In the genomic region with DNA sequence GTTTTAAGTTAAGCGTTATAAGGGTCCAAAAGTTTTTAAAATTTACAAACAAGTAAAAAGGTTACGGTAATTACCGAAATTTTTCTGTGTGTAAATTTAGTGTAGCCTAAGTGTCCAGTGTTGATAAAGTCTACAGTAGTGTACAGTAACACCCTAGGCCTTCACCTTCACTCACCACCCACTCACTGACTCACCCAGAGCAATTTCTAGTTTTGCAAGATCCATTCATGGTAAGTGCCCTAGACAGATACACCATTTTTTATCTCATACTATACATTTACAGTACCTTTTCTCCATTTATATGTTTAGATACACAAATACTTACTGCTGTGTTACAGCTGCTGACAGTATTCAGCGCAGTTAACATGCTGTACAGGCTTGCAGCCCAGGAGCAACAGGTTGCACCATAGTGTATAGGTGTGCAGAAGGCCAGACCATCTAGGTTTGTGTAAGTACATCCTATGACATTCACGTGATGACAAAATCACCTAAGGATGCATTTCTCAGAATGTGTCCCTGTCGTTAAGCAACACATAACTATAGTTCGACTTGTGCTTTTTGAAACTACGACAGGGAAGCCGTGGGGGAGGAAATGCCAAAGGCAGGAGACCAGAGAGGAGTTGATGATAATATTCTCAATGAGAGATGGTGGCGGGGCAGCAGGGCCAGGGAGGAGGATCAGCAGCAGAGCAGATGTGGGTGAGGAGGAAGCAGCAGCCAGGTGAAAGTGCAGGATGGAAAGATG, we compare ENCODE assay signal across 18 cellular contexts. TPM values are rescaled to one million over a fixed set of nuclear protein-coding genes. Genes with fewer than 3 reads are reported as not detected.
A peak's percentile ranks its signal among the peaks of the same experiment; 100 is the strongest.
DNase-seq lines count a peak whose midpoint lies in the region; ATAC-seq and TF ChIP-seq lines count a peak whose summit lies in the region.
"Had no signal": no experiment of that assay in that cellular context is flagged by ENCODE, and none has a peak within 500 bp of the region (broad histone marks: within the 10 kb centered on the region; RNA-seq: fewer than 3 reads in every experiment).

No MANE protein-coding gene starts in this region.

- DNase-seq in MCF 10A (ENCODE audit: unreplicated experiment) = peak; percentile 75
- DNase-seq in breast epithelium (ENCODE audit: low spot score in 2 of 2) = no peak
- DNase-seq in T-helper 17 cell = no peak
- DNase-seq in foreskin fibroblast = peak; percentile 61 to 75
- no peak for DNase-seq in thyroid gland
- DNase-seq in CD8-positive, alpha-beta T cell = no peak
- DNase-seq in AG20443 (ENCODE audit: low spot score) = no peak
- no peak for DNase-seq in mucosa of gallbladder (ENCODE audit: low spot score)
- DNase-seq: activated CD8-positive, alpha-beta memory T cell treated with anti-CD3 and anti-CD28 coated beads, Interleukin-2, amount 50 U/mL, for 4 hours; colonic mucosa; hypothalamus; naive thymus-derived CD8-positive, alpha-beta T cell; NCI-H1417; NCI-H2227 treated with DMSO at 0.1 percent for 48 hours; retina; stimulated activated naive B cell treated with anti-CD40 and anti-IgM and Interleukin-4, amounts not matched to agents 10 μg/mL and 1 μg/mL and 100 μg/mL, for 72 hours had no signal

- TF ChIP-seq POLR2A in breast epithelium (IDR thresholded peaks at IDR 0.05) (no peak), thyroid gland (IDR thresholded peaks at IDR 0.05) (no peak)

- H3K4me1 Mint-ChIP-seq in MCF 10A (ENCODE audit: insufficient read depth, unreplicated experiment) = peaks cover 35% of the 10 kb centered on the region
- H3K4me1 Mint-ChIP-seq in T-helper 17 cell = peaks cover 44% of the 10 kb centered on the region
- peaks cover 62% of the 10 kb centered on the region for H3K4me1 Mint-ChIP-seq in CD8-positive, alpha-beta T cell (ENCODE audit: low read depth)

- CTCF ChIA-PET in MCF 10A (lab: Yijun Ruan, JAX) = interaction anchor here (0.6 kb wide), 1 partner anchor 26 kb away, joined by 4 read pairs; no protein-coding TSS in a partner anchor
- CTCF ChIA-PET in CD8-positive, alpha-beta T cell (lab: Charles Lee) = interaction anchor here (1.0 to 1.3 kb wide), 2 partner anchors 8 to 52 kb away, joined by 3 read pairs; no protein-coding TSS in a partner anchor

- H3K9me3 ChIP-seq in breast epithelium (no peaks in the 10 kb centered on the region), T-helper 17 cell (ENCODE audit: control insufficient read depth, low read length, poor library complexity, severe bottlenecking) (no peaks in the 10 kb centered on the region), thyroid gland (no peaks in the 10 kb centered on the region)
- no peaks in the 10 kb centered on the region for H3K9me3 ChIP-seq in CD8-positive, alpha-beta T cell (ENCODE audit: low read length)
- H3K9me3 ChIP-seq: colonic mucosa had no signal

- H3K27me3 Mint-ChIP-seq in MCF 10A (ENCODE audit: insufficient read depth, unreplicated experiment) (no peaks in the 10 kb centered on the region), T-helper 17 cell (no peaks in the 10 kb centered on the region)
- no peaks in the 10 kb centered on the region for H3K27me3 Mint-ChIP-seq in CD8-positive, alpha-beta T cell (ENCODE audit: low read depth)
- H3K27me3 Mint-ChIP-seq: naive thymus-derived CD8-positive, alpha-beta T cell; stimulated activated naive B cell treated with anti-CD40 and anti-IgM and Interleukin-4, amounts not matched to agents 10 μg/mL and 1 μg/mL and 100 μg/mL, for 72 hours had no signal

- H3K36me3 Mint-ChIP-seq in MCF 10A (ENCODE audit: insufficient read depth, unreplicated experiment) = peaks cover 37% of the 10 kb centered on the region
- peaks cover 1% of the 10 kb centered on the region for H3K36me3 Mint-ChIP-seq in T-helper 17 cell (ENCODE audit: low read depth)
- peaks cover 47% of the 10 kb centered on the region for H3K36me3 Mint-ChIP-seq in CD8-positive, alpha-beta T cell

- H3K27ac ChIP-seq in breast epithelium = no peak overlapping the region
- H3K27ac ChIP-seq in thyroid gland = no peak overlapping the region
- no peak overlapping the region for H3K27ac ChIP-seq in CD8-positive, alpha-beta T cell (ENCODE audit: low read depth, low read length)
- H3K27ac ChIP-seq: colonic mucosa, SK-N-MC, VCaP had no signal

- TF ChIP-seq CTCF in MCF 10A (IDR thresholded peaks at IDR 0.05; ENCODE audit: unreplicated experiment) (no peak), breast epithelium (IDR thresholded peaks at IDR 0.05) (no peak), foreskin fibroblast (IDR thresholded peaks at IDR 0.05; ENCODE audit: low read depth, low read length) (no peak), thyroid gland (IDR thresholded peaks at IDR 0.05) (no peak)
- TF ChIP-seq CTCF in CD8-positive, alpha-beta T cell (IDR thresholded peaks at IDR 0.05) = no peak

- intact Hi-C loops in MCF 10A (cut with micrococcal nuclease) (no loop called here), breast epithelium (cut with DNase I; ENCODE audit: low total_unique reads) (no loop called here), thyroid gland (cut with DNase I) (no loop called here)
- intact Hi-C loops in CD8-positive, alpha-beta T cell (cut with DNase I, micrococcal nuclease) = no loop called here

- H3K27ac Mint-ChIP-seq in MCF 10A (ENCODE audit: low read depth, unreplicated experiment) (peak overlapping the region; percentile 32), T-helper 17 cell (peak overlapping the region; percentile 62)
- no peak overlapping the region for H3K27ac Mint-ChIP-seq in CD8-positive, alpha-beta T cell
- H3K27ac Mint-ChIP-seq: stimulated activated naive B cell treated with anti-CD40 and anti-IgM and Interleukin-4, amounts not matched to agents 10 μg/mL and 1 μg/mL and 100 μg/mL, for 72 hours had no signal

- no TSS peak for BruUV-seq in MCF 10A (replicated peaks; lab: Mats Ljungman, UMichigan)

- H3K27me3 ChIP-seq in breast epithelium (no peaks in the 10 kb centered on the region), thyroid gland (no peaks in the 10 kb centered on the region)
- no peaks in the 10 kb centered on the region for H3K27me3 ChIP-seq in CD8-positive, alpha-beta T cell (ENCODE audit: insufficient read depth, low read length)
- H3K27me3 ChIP-seq: colonic mucosa had no signal

- H3K36me3 ChIP-seq in breast epithelium (no peaks in the 10 kb centered on the region), thyroid gland (no peaks in the 10 kb centered on the region)
- no peaks in the 10 kb centered on the region for H3K36me3 ChIP-seq in CD8-positive, alpha-beta T cell (ENCODE audit: insufficient read depth, low read length)
- H3K36me3 ChIP-seq: colonic mucosa had no signal

- H3K4me3 Mint-ChIP-seq in MCF 10A (ENCODE audit: unreplicated experiment) (no peak overlapping the region), T-helper 17 cell (no peak overlapping the region)
- no peak overlapping the region for H3K4me3 Mint-ChIP-seq in CD8-positive, alpha-beta T cell
- H3K4me3 Mint-ChIP-seq: naive thymus-derived CD8-positive, alpha-beta T cell; stimulated activated naive B cell treated with anti-CD40 and anti-IgM and Interleukin-4, amounts not matched to agents 10 μg/mL and 1 μg/mL and 100 μg/mL, for 72 hours had no signal

- POLR2A ChIA-PET in MCF 10A (lab: Yijun Ruan, JAX) = interaction anchor here (0.6 to 0.9 kb wide), 3 partner anchors 19 to 495 kb away, joined by 3 read pairs; a partner anchor contains a TSS
- POLR2A ChIA-PET in CD8-positive, alpha-beta T cell (lab: Charles Lee) = no interaction called here

- 91 to 92% methylated on average over 10 of the region's 10 CpGs for WGBS in thyroid gland, 2 donors

- H3K4me3 ChIP-seq in breast epithelium (no peak overlapping the region), foreskin fibroblast (ENCODE audit: low read depth in 1 of 2, low read length in 2 of 2) (no peak overlapping the region), thyroid gland (replicated peaks in 1 of 3) (no peak overlapping the region)
- no peak overlapping the region for H3K4me3 ChIP-seq in CD8-positive, alpha-beta T cell (ENCODE audit: low read depth, low read length)
- H3K4me3 ChIP-seq: colonic mucosa, SK-N-MC had no signal

- no peak for ATAC-seq in T-helper 17 cell
- no peak for ATAC-seq in CD8-positive, alpha-beta T cell
- ATAC-seq: naive thymus-derived CD8-positive, alpha-beta T cell; stimulated activated naive B cell treated with anti-CD40 and anti-IgM and Interleukin-4, amounts not matched to agents 10 μg/mL and 1 μg/mL and 100 μg/mL, for 72 hours had no signal

- no peaks in the 10 kb centered on the region for H3K4me1 ChIP-seq in breast epithelium
- peaks cover 0 to 3% of the 10 kb centered on the region in 2 donors for H3K4me1 ChIP-seq in thyroid gland
- no peaks in the 10 kb centered on the region for H3K4me1 ChIP-seq in CD8-positive, alpha-beta T cell (ENCODE audit: insufficient read depth, low read length)
- H3K4me1 ChIP-seq: colonic mucosa had no signal

- no peaks in the 10 kb centered on the region for H3K9me3 Mint-ChIP-seq in MCF 10A (ENCODE audit: unreplicated experiment)
- no peaks in the 10 kb centered on the region for H3K9me3 Mint-ChIP-seq in CD8-positive, alpha-beta T cell
- H3K9me3 Mint-ChIP-seq: naive thymus-derived CD8-positive, alpha-beta T cell; stimulated activated naive B cell treated with anti-CD40 and anti-IgM and Interleukin-4, amounts not matched to agents 10 μg/mL and 1 μg/mL and 100 μg/mL, for 72 hours had no signal

RNA-seq across cellular contexts. Expression of a gene that starts 48.6 kb away (rescaled TPM):
- 264 and 352 TPM in 2 replicates for total RNA-seq in MCF 10A (2022)
- total RNA-seq in breast epithelium = 100 to 1,000 TPM; 157 to 206 (median 162) TPM
- 10 to 100 TPM; 70.7 to 77.5 TPM for total RNA-seq in T-helper 17 cell
- 100 to 1,000 TPM in 3 of 4 donors, 10 to 100 TPM in 1; 84.3 to 178 (median 135) TPM for total RNA-seq in thyroid gland
- total RNA-seq in CD8-positive, alpha-beta T cell = 10 to 100 TPM; 71.0 to 71.5 TPM
- 86.1 TPM for total RNA-seq in mucosa of gallbladder

Comparison
In these comparisons a context has a peak if more than half of its experiments do, and no peak if none do; other contexts are left out.
1. DNase-seq: peak in MCF 10A (single experiment) and foreskin fibroblast (2 of 2); none in breast epithelium (0 of 2), T-helper 17 cell (0 of 3), thyroid gland (0 of 2), CD8-positive, alpha-beta T cell (0 of 7), AG20443 (single experiment) and mucosa of gallbladder (single experiment).